ENCODE assay signal across 1 cellular context in genomic region chr20:51562334-51563140, GRCh38.
A peak's percentile ranks its signal among the peaks of the same experiment; 100 is the strongest.
TF ChIP-seq lines count a peak whose summit lies in the region.

No MANE protein-coding gene starts in this region.

TF ChIP-seq in HepG2, 621 proteins besides CTCF, POLR2A, EP300 and RAD21 (continued from another document and continues in another):
- TF ChIP-seq POLR2AphosphoS5 (IDR thresholded peaks at IDR 0.05; ENCODE audit: low read depth, low read length), result no peak
- TF ChIP-seq GPBP1L1 (CRISPR knock-in tag; IDR thresholded peaks at IDR 0.05), result no peak
- TF ChIP-seq ZNF609 (CRISPR knock-in tag; IDR thresholded peaks at IDR 0.05; ENCODE audit: borderline replicate concordance), result 0 out of 2 replicates have a peak, but pooled peaks have one; percentile 28
- TF ChIP-seq RERE (CRISPR knock-in tag; IDR thresholded peaks at IDR 0.05; ENCODE audit: low read depth), result no peak
- no peak for TF ChIP-seq ZBTB26 (CRISPR knock-in tag; IDR thresholded peaks at IDR 0.05; ENCODE audit: borderline replicate concordance)
- no peak; the same call in 1 of the 2 replicates for TF ChIP-seq BCL3 (CRISPR knock-in tag; IDR thresholded peaks at IDR 0.05)
- 0 out of 2 replicates have a peak, but pooled peaks have one; percentile 47 for TF ChIP-seq ZNF510 (CRISPR knock-in tag; IDR thresholded peaks at IDR 0.05; ENCODE audit: low read depth)
- peak; percentile 50; the same call in 1 of the 2 replicates for TF ChIP-seq MAX (IDR thresholded peaks at IDR 0.05)
- TF ChIP-seq PLRG1 (conservative IDR thresholded peaks at IDR 0.05), result no peak
- TF ChIP-seq U2AF1 (optimal IDR thresholded peaks at IDR 0.05; ENCODE audit: low read depth, low read length), result peak; percentile 36
- no peak for TF ChIP-seq CCAR2 (optimal IDR thresholded peaks at IDR 0.05; ENCODE audit: low read depth, low read length)
- no peak for TF ChIP-seq STAT5B (CRISPR knock-in tag; IDR thresholded peaks at IDR 0.05)
- 0 out of 2 replicates have a peak, but pooled peaks have one; percentile 34 for TF ChIP-seq ZNF446 (CRISPR knock-in tag; IDR thresholded peaks at IDR 0.05)
- no peak for TF ChIP-seq ZNF672 (CRISPR knock-in tag; IDR thresholded peaks at IDR 0.05)
- TF ChIP-seq ZNF713 (CRISPR knock-in tag; IDR thresholded peaks at IDR 0.05), result no peak
- TF ChIP-seq ZNF782 (CRISPR knock-in tag; IDR thresholded peaks at IDR 0.05; ENCODE audit: borderline replicate concordance), result peak; percentile 27; the same call in 1 of the 2 replicates
- no peak for TF ChIP-seq ZNF639 (CRISPR knock-in tag; conservative IDR thresholded peaks at IDR 0.05)
- TF ChIP-seq ZNF230 (CRISPR knock-in tag; IDR thresholded peaks at IDR 0.05), result 0 out of 2 replicates have a peak, but pooled peaks have one; percentile 35
- TF ChIP-seq MTF2 (CRISPR knock-in tag; IDR thresholded peaks at IDR 0.05; ENCODE audit: borderline replicate concordance), result peak; percentile 73; the same call in 1 of the 2 replicates
- TF ChIP-seq HDAC1 (CRISPR knock-in tag; IDR thresholded peaks at IDR 0.05), result peak; percentile 62
- no peak for TF ChIP-seq KAT2B (IDR thresholded peaks at IDR 0.05; ENCODE audit: borderline replicate concordance, low read depth, low read length)
- TF ChIP-seq ZMYM3 (CRISPR knock-in tag; IDR thresholded peaks at IDR 0.05), result peak; percentile 20; the same call in 1 of the 2 replicates
- TF ChIP-seq MAFK (conservative IDR thresholded peaks at IDR 0.05 in 1 of 2, IDR thresholded peaks at IDR 0.05 in 1 of 2; ENCODE audit: low read length in 2 of 2), result no peak
- no peak for TF ChIP-seq GATA4 (IDR thresholded peaks at IDR 0.05; ENCODE audit: borderline replicate concordance, low read depth)
- TF ChIP-seq SRSF4 (IDR thresholded peaks at IDR 0.05; ENCODE audit: low read depth, low read length, poor library complexity, severe bottlenecking), result no peak
- no peak for TF ChIP-seq DRAP1 (CRISPR knock-in tag; IDR thresholded peaks at IDR 0.05)
- peak; percentile 79; the same call in 1 of the 2 replicates for TF ChIP-seq ZFP91 (CRISPR knock-in tag; IDR thresholded peaks at IDR 0.05; ENCODE audit: borderline replicate concordance)
- TF ChIP-seq HNRNPLL (IDR thresholded peaks at IDR 0.05; ENCODE audit: low read depth, low read length, poor library complexity, severe bottlenecking), result peak; percentile 74
- TF ChIP-seq DDIT3 (CRISPR knock-in tag; IDR thresholded peaks at IDR 0.05), result no peak
- no peak for TF ChIP-seq ZSCAN9 (CRISPR knock-in tag; IDR thresholded peaks at IDR 0.05; ENCODE audit: borderline replicate concordance)
- TF ChIP-seq SPEN (CRISPR knock-in tag; IDR thresholded peaks at IDR 0.05; ENCODE audit: low read depth), result peak; percentile 65; the same call in 1 of the 2 replicates
- TF ChIP-seq BRCA1 (CRISPR knock-in tag; IDR thresholded peaks at IDR 0.05), result 0 out of 2 replicates have a peak, but pooled peaks have one; percentile 55
- TF ChIP-seq ZNF784 (CRISPR knock-in tag; IDR thresholded peaks at IDR 0.05; ENCODE audit: borderline replicate concordance), result no peak
- TF ChIP-seq KLF12 (CRISPR knock-in tag; IDR thresholded peaks at IDR 0.05; ENCODE audit: borderline replicate concordance), result no peak
- no peak for TF ChIP-seq PAX8 (CRISPR knock-in tag; IDR thresholded peaks at IDR 0.05; ENCODE audit: borderline replicate concordance)
- no peak for TF ChIP-seq HMG20B (CRISPR knock-in tag; conservative IDR thresholded peaks at IDR 0.05)
- TF ChIP-seq TBX3 (IDR thresholded peaks at IDR 0.05; ENCODE audit: borderline replicate concordance), result no peak
- TF ChIP-seq ZNF354B (CRISPR knock-in tag; IDR thresholded peaks at IDR 0.05), result no peak
- no peak for TF ChIP-seq NAIF1 (CRISPR knock-in tag; IDR thresholded peaks at IDR 0.05; ENCODE audit: borderline replicate concordance)
- no peak for TF ChIP-seq ZNF326 (CRISPR knock-in tag; IDR thresholded peaks at IDR 0.05; ENCODE audit: borderline replicate concordance)
- TF ChIP-seq ZNF652 (CRISPR knock-in tag; IDR thresholded peaks at IDR 0.05; ENCODE audit: borderline replicate concordance, low read depth), result no peak
